Comparison of ENCODE assay signal across 22 cellular contexts in the genomic region with DNA sequence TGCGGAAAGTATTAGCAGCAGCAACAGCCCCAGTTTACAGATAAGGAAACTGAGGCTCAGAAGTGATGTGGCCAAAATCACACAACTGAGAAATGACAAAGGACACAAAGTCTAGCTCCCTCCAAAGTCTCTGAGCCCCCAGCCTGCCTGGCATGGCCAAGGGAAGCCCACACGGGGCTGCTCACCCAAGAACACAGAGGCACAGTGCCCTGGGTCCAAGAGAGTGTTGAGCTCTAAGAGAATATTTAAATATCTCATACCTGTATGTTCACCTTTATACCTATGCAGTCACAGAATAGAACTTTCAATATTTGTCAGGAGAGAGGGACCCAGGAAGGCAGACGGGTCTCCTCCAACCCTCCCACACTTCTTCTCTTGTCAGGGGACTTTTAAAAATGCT. TPM values are rescaled to one million over a fixed set of nuclear protein-coding genes. Genes with fewer than 3 reads are reported as not detected.
DNase-seq lines count a peak whose midpoint lies in the region; ATAC-seq and TF ChIP-seq lines count a peak whose summit lies in the region.
"Had no signal": no experiment of that assay in that cellular context is flagged by ENCODE, and none has a peak within 500 bp of the region (broad histone marks: within the 10 kb centered on the region; RNA-seq: fewer than 3 reads in every experiment).

No MANE protein-coding gene starts in this region.

- peak overlapping the region in 3 of 5 experiments; percentile 22 to 56 (median 33) for H3K27ac Mint-ChIP-seq in brain
- H3K27ac Mint-ChIP-seq: CD8-positive, alpha-beta T cell had no signal

- H3K4me3 Mint-ChIP-seq in brain: no peak overlapping the region
- H3K4me3 Mint-ChIP-seq: CD8-positive, alpha-beta T cell had no signal

- H3K4me1 ChIP-seq in lower lobe of right lung (peaks cover 28% of the 10 kb centered on the region), spleen (peaks cover 29 to 97% (median 61%) of the 10 kb centered on the region in 6 donors)

- H3K27me3 ChIP-seq in H7 (ENCODE audit: control insufficient read depth, insufficient read depth, low read length) (no peaks in the 10 kb centered on the region), lower lobe of right lung (ENCODE audit: low read depth) (no peaks in the 10 kb centered on the region), spleen (replicated peaks in 1 of 7) (peaks cover 0 to 4% (median 0%) of the 10 kb centered on the region in 7 donors)
- H3K27me3 ChIP-seq: BLaER1 treated with 17β-estradiol and CSF1 and Interleukin-3, amounts not matched to agents 10 nM and 100 nM; SJCRH30 had no signal

- no peaks in the 10 kb centered on the region for H3K36me3 Mint-ChIP-seq in brain
- H3K36me3 Mint-ChIP-seq: CD8-positive, alpha-beta T cell; IgD-negative memory B cell had no signal

- WGBS in spleen, 5 donors: 82 to 91% (median 90%) methylated on average over 3 of the region's 3 CpGs

- H3K9me3 ChIP-seq in lower lobe of right lung (no peaks in the 10 kb centered on the region), spleen (no peaks in the 10 kb centered on the region)
- H3K9me3 ChIP-seq: A549; BLaER1 treated with 17β-estradiol and CSF1 and Interleukin-3, amounts not matched to agents 10 nM and 100 nM; SJCRH30 had no signal

- H3K27me3 Mint-ChIP-seq in brain: no peaks in the 10 kb centered on the region
- H3K27me3 Mint-ChIP-seq: IgD-negative memory B cell had no signal

- peak; percentile 25 for DNase-seq in H7
- peak; percentile 6 for DNase-seq in lower lobe of right lung
- DNase-seq in spleen: peak; percentile 32
- no peak for DNase-seq in globus pallidus (ENCODE audit: low spot score)
- DNase-seq in activated effector memory CD4-positive, alpha-beta T cell treated with Interleukin-2 at 50 U/mL for 16 hours: no peak
- DNase-seq: CD8-positive, alpha-beta T cell; DND-41; GOT3; NCI-H1105 treated with DMSO at 0.1 percent for 48 hours; NCI-H2029 treated with DMSO at 0.1 percent for 48 hours; NCI-H226; NCI-H510A treated with DMSO at 0.1 percent for 48 hours; NCI-H748 treated with DMSO at 0.1 percent for 48 hours; SJCRH30 had no signal

- H3K4me1 Mint-ChIP-seq in brain: peaks cover 81% of the 10 kb centered on the region

- no peak overlapping the region for H3K27ac ChIP-seq in lower lobe of right lung
- H3K27ac ChIP-seq in spleen: no peak overlapping the region
- H3K27ac ChIP-seq: A549; BLaER1 treated with 17β-estradiol and CSF1 and Interleukin-3, amounts not matched to agents 10 nM and 100 nM; SJCRH30 had no signal

- H3K36me3 ChIP-seq in H7 (replicated peaks; ENCODE audit: control insufficient read depth, insufficient read depth, low read length): no peaks in the 10 kb centered on the region
- no peaks in the 10 kb centered on the region for H3K36me3 ChIP-seq in lower lobe of right lung
- H3K36me3 ChIP-seq in spleen: no peaks in the 10 kb centered on the region
- H3K36me3 ChIP-seq: BLaER1 treated with 17β-estradiol and CSF1 and Interleukin-3, amounts not matched to agents 10 nM and 100 nM; SJCRH30 had no signal

- intact Hi-C loops in lower lobe of right lung (cut with DNase I) (no loop called here), spleen (cut with DNase I; ENCODE audit: low total_unique reads) (no loop called here)

- TF ChIP-seq POLR2A in spleen (IDR thresholded peaks at IDR 0.05): no peak

- ATAC-seq in lower lobe of right lung: no peak
- no peak for ATAC-seq in GM19023 (IDR thresholded peaks at IDR 0.05; ENCODE audit: unreplicated experiment)
- ATAC-seq: A549; CD8-positive, alpha-beta T cell; GM12878; HCT116; Panc1 had no signal

- no peak overlapping the region for H3K4me3 ChIP-seq in H7 (ENCODE audit: insufficient read depth, low read depth, low read length)
- H3K4me3 ChIP-seq in lower lobe of right lung: no peak overlapping the region
- no peak overlapping the region for H3K4me3 ChIP-seq in spleen
- H3K4me3 ChIP-seq: A549; BLaER1 treated with 17β-estradiol and CSF1 and Interleukin-3, amounts not matched to agents 10 nM and 100 nM; GM12878; SJCRH30 had no signal

- H3K9me3 Mint-ChIP-seq in brain: no peaks in the 10 kb centered on the region
- H3K9me3 Mint-ChIP-seq: CD8-positive, alpha-beta T cell; IgD-negative memory B cell had no signal

- TF ChIP-seq CTCF in brain (conservative IDR thresholded peaks at IDR 0.05) (no peak), lower lobe of right lung (IDR thresholded peaks at IDR 0.05) (no peak), spleen (IDR thresholded peaks at IDR 0.05 in 8 of 11, conservative IDR thresholded peaks at IDR 0.05 in 3 of 11) (no peak)

RNA-seq across cellular contexts. Expression of a gene that starts 16.6 kb away (rescaled TPM):
- total RNA-seq in H7 (2014; rRNA removed; shearing (Covaris generic)): 17.7 and 26.9 TPM in 2 replicates
- polyA plus RNA-seq in brain (ENCODE audit: insufficient read depth, low read depth, low replicate concordance) (80.6 TPM), spleen (10 to 100 TPM; 14.2 to 25.0 (median 15.0) TPM)
- total RNA-seq in lower lobe of right lung (26.9 TPM), spleen (10 to 100 TPM; 17.9 to 39.2 (median 31.3) TPM)

RNA-seq across cellular contexts. Expression of a gene that starts 49.8 kb away (rescaled TPM):
- total RNA-seq in H7 (2014; rRNA removed; shearing (Covaris generic)): 16.2 and 25.7 TPM in 2 replicates
- polyA plus RNA-seq in brain (ENCODE audit: insufficient read depth, low read depth, low replicate concordance) (49.4 TPM), spleen (10 to 100 TPM in 1 of 3 donors, 1 to 10 TPM in 2; 6.9 to 10.2 (median 9.8) TPM)
- total RNA-seq in lower lobe of right lung (15.6 TPM), spleen (10 to 100 TPM in 5 of 7 donors, 1 to 10 TPM in 2; 9.5 to 13.2 (median 11.3) TPM)

Comparison
In these comparisons a context has a peak if more than half of its experiments do, and no peak if none do; other contexts are left out.
1. DNase-seq: peak in H7 (single experiment), lower lobe of right lung (single experiment) and spleen (single experiment); none in globus pallidus (single experiment) and activated effector memory CD4-positive, alpha-beta T cell treated with Interleukin-2 at 50 U/mL for 16 hours (single experiment).